21 cellular contexts compared by ENCODE assay signal in the genomic region with DNA sequence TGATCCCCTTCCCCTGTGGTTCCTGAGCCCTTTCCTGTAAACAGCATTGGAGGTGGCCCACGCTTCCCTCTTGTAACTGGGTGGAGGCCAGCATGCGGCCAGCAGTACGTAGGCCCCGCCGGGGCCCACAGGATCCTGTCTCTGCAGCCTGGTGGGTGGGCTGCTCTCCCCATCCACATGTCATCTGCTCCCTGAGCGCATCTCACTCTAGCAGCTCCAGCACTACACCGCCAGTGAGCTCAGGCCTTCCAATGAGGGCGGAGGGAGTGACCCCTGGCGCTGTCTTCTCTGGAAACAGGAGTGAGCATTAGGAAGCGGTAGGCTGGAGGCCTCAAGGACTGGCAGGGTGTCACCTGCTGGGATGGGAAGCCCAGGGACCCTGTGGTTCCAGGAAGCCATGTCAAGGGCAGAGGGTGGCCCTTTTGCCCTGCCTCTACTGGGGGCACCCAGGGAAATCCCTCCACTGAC.
"Had no signal": no experiment of that assay in that cellular context is flagged by ENCODE, and none has a peak within 500 bp of the region (broad histone marks: within the 10 kb centered on the region; RNA-seq: fewer than 3 reads in every experiment).

No MANE protein-coding gene starts in this region.

- H3K36me3 Mint-ChIP-seq: brain, naive B cell had no signal

- H3K27me3 Mint-ChIP-seq: activated CD4-positive, alpha-beta memory T cell treated with anti-CD3 and anti-CD28 coated beads, Interleukin-2, amount 10 ng/mL, durations not matched to agents 7 days and 5 days; activated CD4-positive, alpha-beta T cell treated with anti-CD3 and anti-CD28 coated beads for 36 hours; activated CD8-positive, alpha-beta memory T cell treated with anti-CD3 and anti-CD28 coated beads, Interleukin-2, amount 10 ng/mL, durations not matched to agents 7 days and 5 days; brain; naive B cell; stimulated activated naive B cell treated with anti-CD40 and anti-IgM and Interleukin-4, amounts not matched to agents 10 μg/mL and 1 μg/mL and 100 μg/mL, for 72 hours had no signal

- H3K4me1 ChIP-seq: right lobe of liver had no signal

- H3K36me3 ChIP-seq: ovary, right lobe of liver, thoracic aorta had no signal

- DNase-seq: activated CD4-positive, alpha-beta memory T cell treated with anti-CD3 and anti-CD28 coated beads, Interleukin-2, amount 10 ng/mL, durations not matched to agents 7 days and 5 days; activated CD4-positive, alpha-beta T cell treated with anti-CD3 and anti-CD28 coated beads for 36 hours; activated CD8-positive, alpha-beta memory T cell treated with anti-CD3 and anti-CD28 coated beads, Interleukin-2, amount 10 ng/mL, durations not matched to agents 7 days and 5 days; activated naive CD4-positive, alpha-beta T cell treated with anti-CD3 and anti-CD28 coated beads for 36 hours; caudate nucleus; foreskin keratinocyte; hippocampal formation; islet precursor cell; mammary epithelial cell; naive B cell; stimulated activated CD4-positive, alpha-beta T cell treated with anti-CD3 and anti-CD28 coated beads, Interleukin-4, amount 100 ng/mL, for 4 hours; stimulated activated naive B cell treated with anti-CD40 and anti-IgM and Interleukin-4, amounts not matched to agents 10 μg/mL and 1 μg/mL and 100 μg/mL, for 72 hours had no signal

- H3K9me3 ChIP-seq: ovary, right lobe of liver, thoracic aorta had no signal

- ATAC-seq: activated CD4-positive, alpha-beta T cell treated with anti-CD3 and anti-CD28 coated beads for 36 hours; activated CD8-positive, alpha-beta memory T cell treated with anti-CD3 and anti-CD28 coated beads, Interleukin-2, amount 10 ng/mL, durations not matched to agents 7 days and 5 days; foreskin keratinocyte; stimulated activated naive B cell treated with anti-CD40 and anti-IgM and Interleukin-4, amounts not matched to agents 10 μg/mL and 1 μg/mL and 100 μg/mL, for 72 hours had no signal

- H3K4me3 ChIP-seq: ovary, right lobe of liver, smooth muscle cell, thoracic aorta had no signal

- H3K27me3 ChIP-seq: foreskin keratinocyte, ovary, right lobe of liver had no signal

- H3K27ac ChIP-seq: epithelial cell of prostate, foreskin keratinocyte, ovary, right lobe of liver, thoracic aorta had no signal

- H3K4me3 Mint-ChIP-seq: activated CD4-positive, alpha-beta memory T cell treated with anti-CD3 and anti-CD28 coated beads, Interleukin-2, amount 10 ng/mL, durations not matched to agents 7 days and 5 days; activated CD4-positive, alpha-beta T cell treated with anti-CD3 and anti-CD28 coated beads for 36 hours; activated CD8-positive, alpha-beta memory T cell treated with anti-CD3 and anti-CD28 coated beads, Interleukin-2, amount 10 ng/mL, durations not matched to agents 7 days and 5 days; activated naive CD4-positive, alpha-beta T cell treated with anti-CD3 and anti-CD28 coated beads for 36 hours; brain; endodermal cell; naive B cell; stimulated activated naive B cell treated with anti-CD40 and anti-IgM and Interleukin-4, amounts not matched to agents 10 μg/mL and 1 μg/mL and 100 μg/mL, for 72 hours; T-helper 2 cell treated with Interferon-gamma antibody and Interleukin-4, amounts not matched to agents 5 μg/mL and 100 μg/mL, for 36 hours; WTC11 had no signal

- H3K9me3 Mint-ChIP-seq: activated CD4-positive, alpha-beta memory T cell treated with anti-CD3 and anti-CD28 coated beads, Interleukin-2, amount 10 ng/mL, durations not matched to agents 7 days and 5 days; activated naive CD4-positive, alpha-beta T cell treated with anti-CD3 and anti-CD28 coated beads for 36 hours; endodermal cell; naive B cell; stimulated activated naive B cell treated with anti-CD40 and anti-IgM and Interleukin-4, amounts not matched to agents 10 μg/mL and 1 μg/mL and 100 μg/mL, for 72 hours; T-helper 2 cell treated with Interferon-gamma antibody and Interleukin-4, amounts not matched to agents 5 μg/mL and 100 μg/mL, for 36 hours; WTC11 had no signal

- H3K27ac Mint-ChIP-seq: activated CD4-positive, alpha-beta memory T cell treated with anti-CD3 and anti-CD28 coated beads, Interleukin-2, amount 10 ng/mL, durations not matched to agents 7 days and 5 days; activated CD4-positive, alpha-beta T cell treated with anti-CD3 and anti-CD28 coated beads for 36 hours; activated CD8-positive, alpha-beta memory T cell treated with anti-CD3 and anti-CD28 coated beads, Interleukin-2, amount 10 ng/mL, durations not matched to agents 7 days and 5 days; activated naive CD4-positive, alpha-beta T cell treated with anti-CD3 and anti-CD28 coated beads for 36 hours; endodermal cell; stimulated activated naive B cell treated with anti-CD40 and anti-IgM and Interleukin-4, amounts not matched to agents 10 μg/mL and 1 μg/mL and 100 μg/mL, for 72 hours; T-helper 2 cell treated with Interferon-gamma antibody and Interleukin-4, amounts not matched to agents 5 μg/mL and 100 μg/mL, for 36 hours; WTC11 had no signal
